8 cellular contexts compared by ENCODE assay signal in the genomic region with DNA sequence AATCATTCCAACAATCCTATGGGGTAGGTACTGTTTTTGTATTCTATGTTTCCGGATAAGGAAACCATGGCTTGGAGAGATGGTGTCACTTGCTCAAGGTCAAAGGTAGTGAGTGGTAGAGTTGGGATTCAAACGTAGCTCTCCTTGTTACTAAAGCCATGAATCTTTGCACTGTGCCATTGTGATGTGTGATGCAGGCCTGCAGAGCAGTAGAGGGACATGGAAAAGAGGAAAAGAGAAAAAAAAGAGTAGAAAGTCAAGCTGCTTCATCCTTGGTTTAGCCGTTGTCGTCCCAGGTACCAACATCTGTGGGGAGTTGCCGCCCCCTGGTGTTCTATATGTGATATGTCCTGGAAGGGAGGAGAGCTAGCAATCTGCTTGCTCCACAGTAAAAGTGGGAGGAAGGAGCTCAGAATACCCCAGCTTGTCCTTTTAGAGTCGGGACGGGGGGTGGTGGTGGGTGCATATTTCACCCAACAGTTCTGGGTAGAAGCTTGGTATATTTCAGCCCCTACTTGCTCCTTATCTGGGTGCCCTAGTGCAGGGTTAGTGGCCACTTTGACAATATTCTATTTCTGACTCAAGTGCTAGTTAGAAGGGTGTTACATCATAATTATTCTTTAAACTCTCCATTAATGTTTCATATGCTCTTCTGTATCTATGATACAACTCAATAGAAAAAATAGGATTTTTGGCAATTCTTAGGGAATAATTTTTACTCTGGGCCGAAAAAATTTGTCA.
DNase-seq lines count a peak whose midpoint lies in the region; ATAC-seq and TF ChIP-seq lines count a peak whose summit lies in the region.

No MANE protein-coding gene starts in this region.

- H3K4me3 ChIP-seq in GM12875 (ENCODE audit: low read depth, low read length) (no peak overlapping the region), right atrium auricular region (no peak overlapping the region), retinal pigment epithelial cell (ENCODE audit: low read length) (no peak overlapping the region)

- no peaks in the 10 kb centered on the region for H3K36me3 ChIP-seq in right atrium auricular region

- ATAC-seq in GM21423 (IDR thresholded peaks at IDR 0.05; ENCODE audit: unreplicated experiment) (no peak), HG03439 (IDR thresholded peaks at IDR 0.05; ENCODE audit: unreplicated experiment) (no peak)

- H3K9me3 ChIP-seq in right atrium auricular region = no peaks in the 10 kb centered on the region

- DNase-seq in NCI-H1694 (lab: John Stamatoyannopoulos, UW) (peak; percentile 88), T-helper 2 cell (peak in 4 of 5 experiments; percentile 55 to 70 (median 59)), amniotic stem cell (lab: John Stamatoyannopoulos, UW) (peak; percentile 44), right atrium auricular region (ENCODE audit: low spot score) (peak; percentile 82), retinal pigment epithelial cell (ENCODE audit: low read depth) (no peak)

- H3K27me3 ChIP-seq in right atrium auricular region = no peaks in the 10 kb centered on the region

- TF ChIP-seq CTCF in GM12875 (IDR thresholded peaks at IDR 0.05; ENCODE audit: borderline replicate concordance, insufficient read depth, low read depth, low read length) = peak; percentile 66
- TF ChIP-seq CTCF in right atrium auricular region (IDR thresholded peaks at IDR 0.05) = peak; percentile 82 to 87
- peak; percentile 79 for TF ChIP-seq CTCF in retinal pigment epithelial cell (conservative IDR thresholded peaks at IDR 0.05; ENCODE audit: low read depth, low read length)

- no peak overlapping the region for H3K27ac ChIP-seq in right atrium auricular region

- H3K4me1 ChIP-seq in right atrium auricular region = peaks cover 0 to 3% of the 10 kb centered on the region in 2 donors
